Comparison of ENCODE assay signal across 10 cellular contexts in the genomic region with DNA sequence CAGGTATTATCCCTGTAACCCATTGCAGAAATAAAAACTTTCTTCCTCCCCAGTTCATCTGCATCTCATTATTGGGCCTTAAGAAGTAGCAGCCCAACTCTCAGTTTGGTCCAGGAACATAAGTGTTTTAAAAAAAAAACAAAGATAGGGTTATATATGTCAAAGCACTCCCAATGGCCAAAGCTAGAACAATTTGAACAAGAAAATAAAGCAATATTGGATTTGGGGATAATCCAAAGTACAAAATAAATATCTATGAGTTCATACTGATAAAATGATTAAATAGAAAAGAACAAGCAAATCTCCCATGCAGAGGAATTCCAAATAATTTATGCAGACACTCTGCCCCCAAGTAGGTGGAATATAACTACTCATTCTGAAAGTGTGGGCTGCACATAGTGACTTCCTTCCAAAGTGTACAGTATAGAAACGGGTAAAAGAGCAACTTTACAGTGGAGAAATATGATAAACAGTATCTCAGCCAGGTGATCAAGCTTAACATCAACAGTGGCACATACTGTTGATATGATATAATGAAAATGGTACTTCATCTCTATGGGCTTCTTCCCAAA. TPM values are rescaled to one million over a fixed set of nuclear protein-coding genes. Genes with fewer than 3 reads are reported as not detected.
DNase-seq lines count a peak whose midpoint lies in the region; ATAC-seq and TF ChIP-seq lines count a peak whose summit lies in the region.
"Not testable (repeated sequence)": the region's sequence is repeated elsewhere in the genome, so short reads cannot be mapped to it uniquely, and the experiment has no call there.
"Had no signal": no experiment of that assay in that cellular context is flagged by ENCODE, and none has a peak within 500 bp of the region (broad histone marks: within the 10 kb centered on the region; RNA-seq: fewer than 3 reads in every experiment).

No MANE protein-coding gene starts in this region.

- CTCF ChIA-PET in activated CD4-positive, alpha-beta T cell treated with anti-CD3 and anti-CD28 coated beads for 36 hours (lab: Charles Lee) = not testable (repeated sequence)

- not testable (repeated sequence) for H3K27me3 ChIP-seq in body of pancreas

- not testable (repeated sequence) for H3K9me3 ChIP-seq in body of pancreas

- TF ChIP-seq POLR2A in body of pancreas (IDR thresholded peaks at IDR 0.05) = not testable (repeated sequence)

- H3K36me3 ChIP-seq in body of pancreas (replicated peaks in 1 of 2; ENCODE audit: insufficient read depth in 1 of 2, low read depth in 2 of 2) = not testable (repeated sequence)

- peak; percentile 23 for DNase-seq in CD1c-positive myeloid dendritic cell (ENCODE audit: extremely low spot score)
- not testable (repeated sequence) for DNase-seq in activated CD4-positive, alpha-beta T cell treated with anti-CD3 and anti-CD28 coated beads for 36 hours; activated T-cell treated with anti-CD3 and anti-CD28 coated beads, Interleukin-2, amount 50 U/mL, for 4 hours; activated naive CD4-positive, alpha-beta T cell treated with anti-CD3 and anti-CD28 coated beads, Interleukin-2, amount 50 U/mL, for 72 hours (ENCODE audit: low spot score in 2 of 2); body of pancreas; stimulated activated naive B cell treated with anti-CD40 and anti-IgM and Interleukin-4, amounts not matched to agents 10 μg/mL and 1 μg/mL and 100 μg/mL, for 72 hours

- H3K4me3 ChIP-seq in body of pancreas = not testable (repeated sequence)

- intact Hi-C loops in activated CD4-positive, alpha-beta T cell treated with anti-CD3 and anti-CD28 coated beads for 36 hours (cut with DNase I, micrococcal nuclease); body of pancreas (cut with DNase I): not testable (repeated sequence)

- H3K27me3 Mint-ChIP-seq in activated CD4-positive, alpha-beta T cell treated with anti-CD3 and anti-CD28 coated beads for 36 hours; activated T-cell treated with anti-CD3 and anti-CD28 coated beads, Interleukin-2, amount 50 U/mL, for 4 hours (ENCODE audit: low read depth); stimulated activated naive B cell treated with anti-CD40 and anti-IgM and Interleukin-4, amounts not matched to agents 10 μg/mL and 1 μg/mL and 100 μg/mL, for 72 hours: not testable (repeated sequence)

- H3K27ac Mint-ChIP-seq in activated CD4-positive, alpha-beta T cell treated with anti-CD3 and anti-CD28 coated beads for 36 hours = peak overlapping the region; percentile 13
- H3K27ac Mint-ChIP-seq in activated naive CD4-positive, alpha-beta T cell treated with anti-CD3 and anti-CD28 coated beads, Interleukin-2, amount 50 U/mL, for 72 hours = peak overlapping the region in 1 of 2 donors; percentile 68
- peak overlapping the region; percentile 57 for H3K27ac Mint-ChIP-seq in stimulated activated naive B cell treated with anti-CD40 and anti-IgM and Interleukin-4, amounts not matched to agents 10 μg/mL and 1 μg/mL and 100 μg/mL, for 72 hours

- POLR2A ChIA-PET in activated CD4-positive, alpha-beta T cell treated with anti-CD3 and anti-CD28 coated beads for 36 hours (lab: Charles Lee) = not testable (repeated sequence)

- not testable (repeated sequence) for H3K4me3 Mint-ChIP-seq in activated CD4-positive, alpha-beta T cell treated with anti-CD3 and anti-CD28 coated beads for 36 hours; activated T-cell treated with anti-CD3 and anti-CD28 coated beads, Interleukin-2, amount 50 U/mL, for 4 hours
- peak overlapping the region in 1 of 2 donors; percentile 23 for H3K4me3 Mint-ChIP-seq in stimulated activated naive B cell treated with anti-CD40 and anti-IgM and Interleukin-4, amounts not matched to agents 10 μg/mL and 1 μg/mL and 100 μg/mL, for 72 hours

- H3K9me3 Mint-ChIP-seq in activated CD4-positive, alpha-beta T cell treated with anti-CD3 and anti-CD28 coated beads for 36 hours (ENCODE audit: low read depth); activated T-cell treated with anti-CD3 and anti-CD28 coated beads, Interleukin-2, amount 50 U/mL, for 4 hours; activated naive CD4-positive, alpha-beta T cell treated with anti-CD3 and anti-CD28 coated beads, Interleukin-2, amount 50 U/mL, for 72 hours; stimulated activated naive B cell treated with anti-CD40 and anti-IgM and Interleukin-4, amounts not matched to agents 10 μg/mL and 1 μg/mL and 100 μg/mL, for 72 hours: not testable (repeated sequence)

- TF ChIP-seq CTCF in body of pancreas (IDR thresholded peaks at IDR 0.05) = not testable (repeated sequence)

- peaks cover 20% of the 10 kb centered on the region for H3K4me1 ChIP-seq in body of pancreas

- H3K36me3 Mint-ChIP-seq in activated CD4-positive, alpha-beta T cell treated with anti-CD3 and anti-CD28 coated beads for 36 hours (ENCODE audit: low read depth); activated T-cell treated with anti-CD3 and anti-CD28 coated beads, Interleukin-2, amount 50 U/mL, for 4 hours (ENCODE audit: insufficient read depth); activated naive CD4-positive, alpha-beta T cell treated with anti-CD3 and anti-CD28 coated beads, Interleukin-2, amount 50 U/mL, for 72 hours; stimulated activated naive B cell treated with anti-CD40 and anti-IgM and Interleukin-4, amounts not matched to agents 10 μg/mL and 1 μg/mL and 100 μg/mL, for 72 hours: not testable (repeated sequence)

- ATAC-seq in GM21447 (IDR thresholded peaks at IDR 0.05; ENCODE audit: unreplicated experiment) (peak; percentile 45), HG03565 (IDR thresholded peaks at IDR 0.05; ENCODE audit: unreplicated experiment) (peak; percentile 53), body of pancreas (peak; percentile 24)
- ATAC-seq in activated CD4-positive, alpha-beta T cell treated with anti-CD3 and anti-CD28 coated beads for 36 hours = peak; percentile 70
- peak; percentile 65 to 73 for ATAC-seq in activated T-cell treated with anti-CD3 and anti-CD28 coated beads, Interleukin-2, amount 50 U/mL, for 4 hours
- peak; percentile 73 to 86 for ATAC-seq in activated naive CD4-positive, alpha-beta T cell treated with anti-CD3 and anti-CD28 coated beads, Interleukin-2, amount 50 U/mL, for 72 hours
- peak; percentile 79 to 90 for ATAC-seq in stimulated activated naive B cell treated with anti-CD40 and anti-IgM and Interleukin-4, amounts not matched to agents 10 μg/mL and 1 μg/mL and 100 μg/mL, for 72 hours (replicated peaks)

- not testable (repeated sequence) for H3K27ac ChIP-seq in body of pancreas

- H3K4me1 Mint-ChIP-seq in activated CD4-positive, alpha-beta T cell treated with anti-CD3 and anti-CD28 coated beads for 36 hours = peaks cover 26% of the 10 kb centered on the region
- peaks cover 30% of the 10 kb centered on the region for H3K4me1 Mint-ChIP-seq in activated T-cell treated with anti-CD3 and anti-CD28 coated beads, Interleukin-2, amount 50 U/mL, for 4 hours (ENCODE audit: low read depth)
- peaks cover 16 to 40% of the 10 kb centered on the region in 2 donors for H3K4me1 Mint-ChIP-seq in stimulated activated naive B cell treated with anti-CD40 and anti-IgM and Interleukin-4, amounts not matched to agents 10 μg/mL and 1 μg/mL and 100 μg/mL, for 72 hours

- 43 to 47% methylated on average over 1 of the region's 1 CpG for WGBS in body of pancreas, 2 donors

RNA-seq across cellular contexts. Expression of gene CTSV, which starts 49.1 kb away (rescaled TPM):
- total RNA-seq in activated CD4-positive, alpha-beta T cell treated with anti-CD3 and anti-CD28 coated beads for 36 hours = under 1 TPM; 0.71 to 0.74 TPM
- under 1 TPM in 2 of 3 donors, not detected in 1; 0.14 to 0.34 TPM for total RNA-seq in activated T-cell treated with anti-CD3 and anti-CD28 coated beads, Interleukin-2, amount 50 U/mL, for 4 hours
- total RNA-seq in activated naive CD4-positive, alpha-beta T cell treated with anti-CD3 and anti-CD28 coated beads, Interleukin-2, amount 50 U/mL, for 72 hours = 1 to 10 TPM; 2.6 to 2.8 TPM
- total RNA-seq in body of pancreas = 1 to 10 TPM in 1 of 2 donors, under 1 TPM in 1; 0.33 to 1.6 TPM
- total RNA-seq: B cell, Right ventricle myocardium superior had no signal

Comparison
In these comparisons a context has a peak if more than half of its experiments do, and no peak if none do; other contexts are left out.
1. ATAC-seq: peak in every context shown above with its lines; median percentile 84 in stimulated activated naive B cell treated with anti-CD40 and anti-IgM and Interleukin-4, amounts not matched to agents 10 μg/mL and 1 μg/mL and 100 μg/mL, for 72 hours; 80 in activated naive CD4-positive, alpha-beta T cell treated with anti-CD3 and anti-CD28 coated beads, Interleukin-2, amount 50 U/mL, for 72 hours; 70 in activated CD4-positive, alpha-beta T cell treated with anti-CD3 and anti-CD28 coated beads for 36 hours; 69 in activated T-cell treated with anti-CD3 and anti-CD28 coated beads, Interleukin-2, amount 50 U/mL, for 4 hours; 53 in HG03565; 45 in GM21447; 24 in body of pancreas.